Comparison of ENCODE assay signal across 8 cellular contexts in genomic region chr20:32354592-32355416, GRCh38.
DNase-seq lines count a peak whose midpoint lies in the region; ATAC-seq, FAIRE-seq and TF ChIP-seq lines count a peak whose summit lies in the region.

No MANE protein-coding gene starts in this region.

- no peaks in the 10 kb centered on the region for H3K36me3 Mint-ChIP-seq in memory B cell

- no peak for ATAC-seq in memory B cell (ENCODE audit: low read depth)

- H3K4me3 Mint-ChIP-seq in memory B cell = no peak overlapping the region

- peaks cover 31% of the 10 kb centered on the region for H3K4me1 Mint-ChIP-seq in memory B cell

- TF ChIP-seq CTCF in tibial artery (IDR thresholded peaks at IDR 0.05) = no peak

- peak overlapping the region; percentile 86 for H3K27ac Mint-ChIP-seq in memory B cell

- H3K9me3 ChIP-seq in tibial artery = no peaks in the 10 kb centered on the region

- peak; percentile 65 for FAIRE-seq in H54 (lab: Jason Lieb, UNC)

- TF ChIP-seq POLR2A in H54 (IDR thresholded peaks at IDR 0.05; ENCODE audit: low read depth, low read length) = no peak

- peaks cover 0 to 19% (median 11%) of the 10 kb centered on the region in 4 donors for H3K4me1 ChIP-seq in tibial artery

- no peak overlapping the region for H3K27ac ChIP-seq in tibial artery

- peak; percentile 94 for DNase-seq in EH (ENCODE audit: low read depth)
- DNase-seq in H54 (ENCODE audit: insufficient read length, low spot score) = peak; percentile 28
- DNase-seq in T1000 (lab: John Stamatoyannopoulos, UW) = peak; percentile 66
- no peak for DNase-seq in memory B cell (ENCODE audit: low spot score in 2 of 2)
- DNase-seq in tibial artery = no peak
- no peak for DNase-seq in NCI-H2196 treated with DMSO at 0.1 percent for 48 hours (lab: John Stamatoyannopoulos, UW; ENCODE audit: unreplicated experiment)
- DNase-seq in SHP77 (lab: John Stamatoyannopoulos, UW) = no peak
- DNase-seq in NCI-H526 (lab: John Stamatoyannopoulos, UW) = no peak

- H3K9me3 Mint-ChIP-seq in memory B cell = no peaks in the 10 kb centered on the region

- H3K27me3 Mint-ChIP-seq in memory B cell = no peaks in the 10 kb centered on the region

- no peaks in the 10 kb centered on the region for H3K36me3 ChIP-seq in tibial artery

- intact Hi-C loops in tibial artery (cut with DNase I; ENCODE audit: low total_unique reads) = loop anchor here (1.0 kb wide), 1 partner anchor 33 kb away; no protein-coding TSS in a partner anchor

- H3K27me3 ChIP-seq in tibial artery = no peaks in the 10 kb centered on the region

- H3K4me3 ChIP-seq in tibial artery = no peak overlapping the region

Comparison
In these comparisons a context has a peak if more than half of its experiments do, and no peak if none do; other contexts are left out.
1. DNase-seq: peak in EH (single experiment), H54 (single experiment) and T1000 (single experiment); none in memory B cell (0 of 2), tibial artery (0 of 2), NCI-H2196 treated with DMSO at 0.1 percent for 48 hours (single experiment), SHP77 (0 of 2) and NCI-H526 (0 of 2).